Comparison of ENCODE assay signal across 15 cellular contexts in the genomic region with DNA sequence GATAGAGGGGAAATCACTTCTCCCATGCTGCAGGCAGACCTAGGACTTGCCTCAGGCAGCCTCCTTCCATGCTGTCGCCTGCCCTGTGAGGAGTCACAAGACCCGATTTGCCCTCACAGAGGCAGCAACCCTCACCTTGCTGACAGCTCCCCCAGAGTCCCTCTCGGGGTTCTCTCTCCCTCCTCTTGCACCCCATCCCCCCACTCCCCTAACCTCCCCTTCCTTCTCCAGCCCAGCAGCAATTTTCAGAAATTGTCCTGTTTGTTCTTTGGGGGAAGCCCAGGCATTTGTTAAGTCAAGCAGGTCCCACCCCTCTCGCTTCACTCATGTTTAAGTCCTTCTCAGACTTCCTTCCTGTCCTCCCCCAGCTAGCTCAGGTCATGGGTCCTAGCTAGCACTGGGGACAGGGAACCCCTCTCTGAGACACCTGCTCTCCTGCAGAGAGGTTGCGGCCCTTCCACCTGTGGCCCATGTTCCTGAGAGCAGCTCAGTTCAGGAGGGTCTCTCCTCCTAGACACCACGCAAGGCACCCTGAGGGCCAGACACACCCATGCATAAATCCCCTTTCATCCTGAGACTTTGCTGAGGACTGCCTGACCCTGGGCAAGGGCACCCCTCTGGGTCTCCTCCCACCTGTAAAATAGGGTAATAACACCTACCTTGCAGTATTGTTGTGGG. TPM values are rescaled to one million over a fixed set of nuclear protein-coding genes. Genes with fewer than 3 reads are reported as not detected.
A peak's percentile ranks its signal among the peaks of the same experiment; 100 is the strongest.
DNase-seq lines count a peak whose midpoint lies in the region; ATAC-seq and TF ChIP-seq lines count a peak whose summit lies in the region.
"Had no signal": no experiment of that assay in that cellular context is flagged by ENCODE, and none has a peak within 500 bp of the region (broad histone marks: within the 10 kb centered on the region; RNA-seq: fewer than 3 reads in every experiment).

No MANE protein-coding gene starts in this region.

- no peaks in the 10 kb centered on the region for H3K9me3 Mint-ChIP-seq in activated naive CD4-positive, alpha-beta T cell treated with anti-CD3 and anti-CD28 coated beads, Interleukin-2, amount 50 U/mL, for 24 hours
- H3K9me3 Mint-ChIP-seq in activated CD4-positive, alpha-beta T cell treated with anti-CD3 and anti-CD28 coated beads, Interleukin-2, amount 10 ng/mL, durations not matched to agents 7 days and 5 days, result no peaks in the 10 kb centered on the region
- H3K9me3 Mint-ChIP-seq in type B pancreatic cell, result no peaks in the 10 kb centered on the region
- H3K9me3 Mint-ChIP-seq: mesothelial cell of epicardium had no signal

- POLR2A ChIA-PET in activated CD4-positive, alpha-beta T cell treated with anti-CD3 and anti-CD28 coated beads, Interleukin-2, amount 10 ng/mL, durations not matched to agents 7 days and 5 days (lab: Charles Lee), result no interaction called here

- no peak overlapping the region for H2AFZ ChIP-seq in mesenchymal stem cell (ENCODE audit: low read depth, low read length)

- H3K18ac ChIP-seq in mesenchymal stem cell (ENCODE audit: low read depth in 1 of 2, low read length in 2 of 2), result no peak overlapping the region

- no peak overlapping the region for H3K4ac ChIP-seq in mesenchymal stem cell (ENCODE audit: low read depth in 1 of 2, low read length in 2 of 2)

- no peak overlapping the region for H2BK5ac ChIP-seq in mesenchymal stem cell (ENCODE audit: low read depth, low read length, poor library complexity, severe bottlenecking)

- peak overlapping the region; percentile 51 for H2BK120ac ChIP-seq in mesenchymal stem cell (ENCODE audit: low read depth, low read length)

- DNase-seq in activated naive CD4-positive, alpha-beta T cell treated with Interleukin-2 at 50 U/mL for 16 hours, result no peak
- DNase-seq in activated CD4-positive, alpha-beta T cell treated with anti-CD3 and anti-CD28 coated beads, Interleukin-2, amount 10 ng/mL, durations not matched to agents 7 days and 5 days, result no peak
- DNase-seq in mesenchymal stem cell (no peak), type B pancreatic cell (ENCODE audit: extremely low spot score, unreplicated experiment) (no peak), mucosa of gallbladder (ENCODE audit: low spot score) (no peak), D341Med (ENCODE audit: low spot score) (no peak)
- DNase-seq: Karpas-422, NCI-H2171 treated with DMSO at 0.1 percent for 48 hours, right lobe of liver had no signal

- no peak overlapping the region for H3K4me2 ChIP-seq in mesenchymal stem cell (ENCODE audit: low read length, poor library complexity, severe bottlenecking)

- peaks cover 0 to 74% of the 10 kb centered on the region in 2 experiments for H3K27me3 ChIP-seq in mesenchymal stem cell (ENCODE audit: control insufficient read depth in 1 of 2, insufficient read depth in 1 of 2, low read length in 2 of 2)
- H3K27me3 ChIP-seq: right lobe of liver, vagina had no signal

- H3K9me3 ChIP-seq in mesenchymal stem cell (ENCODE audit: control insufficient read depth, low read length), result no peaks in the 10 kb centered on the region
- H3K9me3 ChIP-seq: right lobe of liver, vagina had no signal

- H3K79me1 ChIP-seq in mesenchymal stem cell (replicated peaks; ENCODE audit: low read length, poor library complexity, severe bottlenecking), result peaks cover 4% of the 10 kb centered on the region

- no peak overlapping the region for H4K8ac ChIP-seq in mesenchymal stem cell (ENCODE audit: low read length)

- no peak for ATAC-seq in HG03280 (IDR thresholded peaks at IDR 0.05; ENCODE audit: unreplicated experiment)

- no peak overlapping the region for H3K14ac ChIP-seq in mesenchymal stem cell (ENCODE audit: low read length in 2 of 2)

- H3K4me1 Mint-ChIP-seq in activated naive CD4-positive, alpha-beta T cell treated with anti-CD3 and anti-CD28 coated beads, Interleukin-2, amount 50 U/mL, for 24 hours, result peaks cover 52% of the 10 kb centered on the region
- peaks cover 41% of the 10 kb centered on the region for H3K4me1 Mint-ChIP-seq in activated CD4-positive, alpha-beta T cell treated with anti-CD3 and anti-CD28 coated beads, Interleukin-2, amount 10 ng/mL, durations not matched to agents 7 days and 5 days
- peaks cover 26% of the 10 kb centered on the region for H3K4me1 Mint-ChIP-seq in type B pancreatic cell (ENCODE audit: unreplicated experiment)

- CTCF ChIA-PET in activated CD4-positive, alpha-beta T cell treated with anti-CD3 and anti-CD28 coated beads, Interleukin-2, amount 10 ng/mL, durations not matched to agents 7 days and 5 days (lab: Charles Lee), result interaction anchor here (1.0 to 1.5 kb wide), 3 partner anchors 12 to 89 kb away, joined by 3 to 4 read pairs (median 3); no protein-coding TSS in a partner anchor

- H4K91ac ChIP-seq in mesenchymal stem cell (ENCODE audit: low read length), result no peak overlapping the region

- H3K4me3 ChIP-seq in mesenchymal stem cell (ENCODE audit: insufficient read depth in 1 of 2, low read depth in 1 of 2, low read length in 2 of 2), result no peak overlapping the region
- H3K4me3 ChIP-seq: right lobe of liver, vagina had no signal

- no peaks in the 10 kb centered on the region for H3K36me3 Mint-ChIP-seq in activated naive CD4-positive, alpha-beta T cell treated with anti-CD3 and anti-CD28 coated beads, Interleukin-2, amount 50 U/mL, for 24 hours
- no peaks in the 10 kb centered on the region for H3K36me3 Mint-ChIP-seq in activated CD4-positive, alpha-beta T cell treated with anti-CD3 and anti-CD28 coated beads, Interleukin-2, amount 10 ng/mL, durations not matched to agents 7 days and 5 days (ENCODE audit: low read depth)
- no peaks in the 10 kb centered on the region for H3K36me3 Mint-ChIP-seq in type B pancreatic cell

- H3K9ac ChIP-seq in mesenchymal stem cell (ENCODE audit: low read length), result no peak overlapping the region

- peak overlapping the region; percentile 36 for H3K4me3 Mint-ChIP-seq in activated naive CD4-positive, alpha-beta T cell treated with anti-CD3 and anti-CD28 coated beads, Interleukin-2, amount 50 U/mL, for 24 hours
- no peak overlapping the region for H3K4me3 Mint-ChIP-seq in activated CD4-positive, alpha-beta T cell treated with anti-CD3 and anti-CD28 coated beads, Interleukin-2, amount 10 ng/mL, durations not matched to agents 7 days and 5 days
- peak overlapping the region; percentile 31 for H3K4me3 Mint-ChIP-seq in type B pancreatic cell
- H3K4me3 Mint-ChIP-seq: mesothelial cell of epicardium had no signal

- H2AK5ac ChIP-seq in mesenchymal stem cell (ENCODE audit: low read length, severe bottlenecking), result peak overlapping the region; percentile 83

- H3K4me1 ChIP-seq in mesenchymal stem cell (ENCODE audit: control insufficient read depth, insufficient read depth, low read depth, low read length), result peaks cover 56% of the 10 kb centered on the region
- H3K4me1 ChIP-seq: right lobe of liver had no signal

- no peak overlapping the region for H3K23ac ChIP-seq in mesenchymal stem cell (ENCODE audit: low read length in 2 of 2)

- H3K27me3 Mint-ChIP-seq in activated naive CD4-positive, alpha-beta T cell treated with anti-CD3 and anti-CD28 coated beads, Interleukin-2, amount 50 U/mL, for 24 hours, result no peaks in the 10 kb centered on the region
- H3K27me3 Mint-ChIP-seq in activated CD4-positive, alpha-beta T cell treated with anti-CD3 and anti-CD28 coated beads, Interleukin-2, amount 10 ng/mL, durations not matched to agents 7 days and 5 days, result peaks cover 2% of the 10 kb centered on the region
- H3K27me3 Mint-ChIP-seq in type B pancreatic cell, result peaks cover 19% of the 10 kb centered on the region

- peaks cover 0 to 9% of the 10 kb centered on the region in 2 experiments for H3K36me3 ChIP-seq in mesenchymal stem cell (ENCODE audit: control insufficient read depth in 1 of 2, insufficient read depth in 2 of 2, low read depth in 1 of 2, low read length in 2 of 2)
- H3K36me3 ChIP-seq: right lobe of liver, vagina had no signal

- no peak overlapping the region for H2BK12ac ChIP-seq in mesenchymal stem cell (ENCODE audit: low read length in 2 of 2)

- WGBS in mesenchymal stem cell, result 92% methylated on average over 6 of the region's 6 CpGs

- H2BK15ac ChIP-seq in mesenchymal stem cell (ENCODE audit: low read depth, poor library complexity, severe bottlenecking), result no peak overlapping the region

- peak overlapping the region; percentile 19 for H3K27ac Mint-ChIP-seq in activated naive CD4-positive, alpha-beta T cell treated with anti-CD3 and anti-CD28 coated beads, Interleukin-2, amount 50 U/mL, for 24 hours
- peak overlapping the region; percentile 84 for H3K27ac Mint-ChIP-seq in activated CD4-positive, alpha-beta T cell treated with anti-CD3 and anti-CD28 coated beads, Interleukin-2, amount 10 ng/mL, durations not matched to agents 7 days and 5 days
- H3K27ac Mint-ChIP-seq in type B pancreatic cell, result peak overlapping the region; percentile 48
- H3K27ac Mint-ChIP-seq: mesothelial cell of epicardium had no signal

- TF ChIP-seq CTCF in type B pancreatic cell (conservative IDR thresholded peaks at IDR 0.05), result no peak

- no peak overlapping the region for H3K27ac ChIP-seq in mesenchymal stem cell (ENCODE audit: low read length, poor library complexity, severe bottlenecking)
- H3K27ac ChIP-seq: C4-2B, right lobe of liver, vagina had no signal

RNA-seq across cellular contexts. Expression of a gene that starts 6.3 kb away (rescaled TPM):
- 1 to 10 TPM in 1 of 2 experiments, under 1 TPM in 1; 0.97 to 1.3 TPM for total RNA-seq in activated CD4-positive, alpha-beta T cell treated with anti-CD3 and anti-CD28 coated beads, Interleukin-2, amount 10 ng/mL, durations not matched to agents 7 days and 5 days
- 1.0 TPM for polyA plus RNA-seq in mesenchymal stem cell (2013, experiment 1 of 2)
- 0.58 TPM for polyA plus RNA-seq in mesenchymal stem cell (2013, experiment 2 of 2)
- 40.8 and 57.5 TPM in 2 replicates for total RNA-seq in type B pancreatic cell (ENCODE audit: low replicate concordance)
- 1,539 TPM for total RNA-seq in mucosa of gallbladder
- total RNA-seq: RPMI7951 had no signal

RNA-seq across cellular contexts. Expression of a gene that starts 33.8 kb away (rescaled TPM):
- total RNA-seq in activated CD4-positive, alpha-beta T cell treated with anti-CD3 and anti-CD28 coated beads, Interleukin-2, amount 10 ng/mL, durations not matched to agents 7 days and 5 days, result under 1 TPM; 0.02 to 0.25 TPM
- not detected for polyA plus RNA-seq in mesenchymal stem cell (2013, experiment 1 of 2)
- polyA plus RNA-seq in mesenchymal stem cell (2013, experiment 2 of 2), result not detected
- total RNA-seq in type B pancreatic cell (ENCODE audit: low replicate concordance) (5.8 and 9.8 TPM in 2 replicates), mucosa of gallbladder (8.0 TPM)
- total RNA-seq: RPMI7951 had no signal

RNA-seq across cellular contexts. Expression of a gene that starts 45.6 kb away (rescaled TPM):
- total RNA-seq in activated CD4-positive, alpha-beta T cell treated with anti-CD3 and anti-CD28 coated beads, Interleukin-2, amount 10 ng/mL, durations not matched to agents 7 days and 5 days, result not detected
- 52.5 TPM for polyA plus RNA-seq in mesenchymal stem cell (2013, experiment 1 of 2)
- 53.1 TPM for polyA plus RNA-seq in mesenchymal stem cell (2013, experiment 2 of 2)
- total RNA-seq in type B pancreatic cell (ENCODE audit: low replicate concordance), result 22.9 and 66.6 TPM in 2 replicates
- 185 TPM for total RNA-seq in mucosa of gallbladder

Comparison
In these comparisons a context has a peak if more than half of its experiments do, and no peak if none do; other contexts are left out.
1. H3K27ac Mint-ChIP-seq: peak in every context shown above with its lines; median percentile 84 in activated CD4-positive, alpha-beta T cell treated with anti-CD3 and anti-CD28 coated beads, Interleukin-2, amount 10 ng/mL, durations not matched to agents 7 days and 5 days; 48 in type B pancreatic cell; 19 in activated naive CD4-positive, alpha-beta T cell treated with anti-CD3 and anti-CD28 coated beads, Interleukin-2, amount 50 U/mL, for 24 hours.
2. RNA of a gene that starts 6.3 kb away (total RNA-seq): 1,539 TPM in mucosa of gallbladder (single experiment); 40.8 to 57.5 TPM in type B pancreatic cell and 0.97 to 1.3 TPM in activated CD4-positive, alpha-beta T cell treated with anti-CD3 and anti-CD28 coated beads, Interleukin-2, amount 10 ng/mL, durations not matched to agents 7 days and 5 days; every median in the first group is over 10 times any median in the second.
3. RNA of a gene that starts 45.6 kb away (total RNA-seq): 185 TPM in mucosa of gallbladder (single experiment) and 22.9 to 66.6 TPM in type B pancreatic cell; not detected in activated CD4-positive, alpha-beta T cell treated with anti-CD3 and anti-CD28 coated beads, Interleukin-2, amount 10 ng/mL, durations not matched to agents 7 days and 5 days; every median in the first group is over 10 times any median in the second.